In the genomic region with DNA sequence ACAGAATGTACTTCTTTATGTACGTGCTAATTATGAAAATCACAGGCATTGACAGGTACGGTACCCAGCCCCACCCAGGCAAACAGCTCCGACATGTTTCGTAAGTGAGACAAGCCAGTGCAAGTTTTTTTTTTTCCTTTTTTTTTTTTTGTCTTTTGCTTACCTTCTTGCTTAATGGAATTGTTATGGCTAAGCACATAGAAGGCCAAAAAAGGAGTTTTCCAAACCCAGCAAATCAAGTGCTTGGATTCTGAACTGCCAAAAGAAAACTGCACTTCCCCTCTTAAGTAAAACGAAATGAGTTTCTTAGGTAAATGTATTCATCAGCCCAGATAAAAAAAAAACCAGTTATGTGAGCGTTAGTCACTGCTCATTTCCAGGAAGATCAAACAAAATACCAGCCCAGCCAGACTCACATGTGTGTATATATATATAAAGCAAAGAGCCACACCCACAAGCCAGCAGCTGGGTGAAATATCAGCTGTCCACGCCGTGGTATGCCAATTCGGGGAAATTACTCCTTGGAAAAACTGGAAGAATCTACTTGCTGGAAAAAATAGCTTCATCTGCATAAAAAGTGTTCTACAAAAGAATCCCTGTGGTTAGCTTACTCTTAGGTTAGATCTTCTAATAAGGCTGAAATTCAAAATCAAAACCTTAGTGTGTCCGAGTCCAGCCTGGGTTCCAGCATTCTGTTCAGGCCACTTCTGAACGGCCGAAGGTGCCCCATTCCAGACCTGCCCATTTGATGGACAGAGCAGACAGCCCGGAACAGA, we compare ENCODE assay signal across 8 cellular contexts. TPM values are rescaled to one million over a fixed set of nuclear protein-coding genes. Genes with fewer than 3 reads are reported as not detected.
DNase-seq lines count a peak whose midpoint lies in the region; ATAC-seq, FAIRE-seq and TF ChIP-seq lines count a peak whose summit lies in the region.

No MANE protein-coding gene starts in this region.

- peak; percentile 40 for DNase-seq in ELF-1 (ENCODE audit: low read depth, low spot score)
- peak; percentile 85 for DNase-seq in RKO (ENCODE audit: low spot score)
- peak; percentile 83 for DNase-seq in astrocyte of the hippocampus (ENCODE audit: low read depth, low spot score)
- DNase-seq in kidney, result no peak
- DNase-seq in NCI-H524 (lab: John Stamatoyannopoulos, UW), result no peak

- no peak overlapping the region for H3K4me3 ChIP-seq in kidney (ENCODE audit: low read length in 2 of 2)
- H3K4me3 ChIP-seq in stomach smooth muscle (ENCODE audit: low read length in 2 of 2), result peak overlapping the region in 1 of 2 donors; percentile 47

- H3K36me3 ChIP-seq in kidney (ENCODE audit: control insufficient read depth in 1 of 2, insufficient read depth in 2 of 2, low read length in 2 of 2) (peaks cover 41 to 65% of the 10 kb centered on the region in 2 donors), stomach smooth muscle (ENCODE audit: control insufficient read depth in 2 of 2, insufficient read depth in 2 of 2, low read length in 2 of 2) (peaks cover 43 to 50% of the 10 kb centered on the region in 2 donors)

- peak overlapping the region in 1 of 2 donors; percentile 6 for H3K9ac ChIP-seq in kidney (ENCODE audit: low read length in 2 of 2)
- peak overlapping the region; percentile 42 to 67 for H3K9ac ChIP-seq in stomach smooth muscle (ENCODE audit: low read length in 2 of 2)

- H3K4me1 ChIP-seq in kidney (ENCODE audit: control insufficient read depth in 1 of 2, insufficient read depth in 1 of 2, low read depth in 1 of 2, low read length in 2 of 2), result peaks cover 24 to 29% of the 10 kb centered on the region in 2 donors
- peaks cover 61% of the 10 kb centered on the region for H3K4me1 ChIP-seq in stomach smooth muscle (ENCODE audit: control insufficient read depth, insufficient read depth, low read length)

- no peak for FAIRE-seq in kidney (lab: Jason Lieb, UNC)

- ATAC-seq in HG02571 (IDR thresholded peaks at IDR 0.05; ENCODE audit: unreplicated experiment) (no peak), GM18870 (IDR thresholded peaks at IDR 0.05; ENCODE audit: unreplicated experiment) (no peak)

- intact Hi-C loops in kidney (cut with DNase I), result no loop called here

- H3K9me3 ChIP-seq in kidney (ENCODE audit: control insufficient read depth in 1 of 2, low read length in 2 of 2) (no peaks in the 10 kb centered on the region), stomach smooth muscle (ENCODE audit: control insufficient read depth in 2 of 2, low read length in 2 of 2) (no peaks in the 10 kb centered on the region)

- H3K27ac ChIP-seq in kidney (ENCODE audit: low read depth in 2 of 2, low read length in 2 of 2) (peak overlapping the region; percentile 44), stomach smooth muscle (ENCODE audit: low read length) (peak overlapping the region; percentile 78)

- H3K27me3 ChIP-seq in stomach smooth muscle (ENCODE audit: control insufficient read depth in 1 of 2, insufficient read depth in 2 of 2, low read length in 2 of 2), result no peaks in the 10 kb centered on the region

- TF ChIP-seq CTCF in kidney (IDR thresholded peaks at IDR 0.05; ENCODE audit: borderline replicate concordance, extremely low read depth, insufficient read depth), result no peak

RNA-seq across cellular contexts. Expression of a gene that starts 8.0 kb away (rescaled TPM):
- 230 TPM for total RNA-seq in kidney
- 27.8 TPM for polyA plus RNA-seq in kidney (ENCODE audit: insufficient read depth, low read depth, low replicate concordance)

Comparison
In these comparisons a context has a peak if more than half of its experiments do, and no peak if none do; other contexts are left out.
1. DNase-seq: peak in ELF-1 (single experiment), RKO (single experiment) and astrocyte of the hippocampus (single experiment); none in kidney (single experiment) and NCI-H524 (0 of 2).